9 cellular contexts compared by ENCODE assay signal in genomic region chr13:45280751-45281634, GRCh38. TPM values are rescaled to one million over a fixed set of nuclear protein-coding genes. Genes with fewer than 3 reads are reported as not detected.
DNase-seq lines count a peak whose midpoint lies in the region; ATAC-seq and TF ChIP-seq lines count a peak whose summit lies in the region.
"Had no signal": no experiment of that assay in that cellular context is flagged by ENCODE, and none has a peak within 500 bp of the region (broad histone marks: within the 10 kb centered on the region; RNA-seq: fewer than 3 reads in every experiment).

No MANE protein-coding gene starts in this region.

- no peak overlapping the region for H3K4me3 ChIP-seq in astrocyte of the cerebellum (ENCODE audit: low read depth, low read length)
- H3K4me3 ChIP-seq: SK-N-MC had no signal

- peak; percentile 93 for TF ChIP-seq CTCF in astrocyte of the cerebellum (IDR thresholded peaks at IDR 0.05; ENCODE audit: low read depth, low read length, missing control alignments)

- in situ Hi-C loops in astrocyte of the cerebellum (cut with HindIII; ENCODE audit: low sequenced_read_pairs), result no loop called here

- peak; percentile 72 for DNase-seq in COLO668 (lab: John Stamatoyannopoulos, UW; ENCODE audit: unreplicated experiment)
- DNase-seq in M059J (ENCODE audit: low read depth), result peak; percentile 83
- peak; percentile 12 for DNase-seq in T follicular helper cell (ENCODE audit: low read depth)
- DNase-seq in astrocyte of the cerebellum (ENCODE audit: low read depth), result peak; percentile 72
- peak; percentile 88 for DNase-seq in iPS-NIHi7 (ENCODE audit: extremely low spot score)
- DNase-seq in stimulated activated CD4-positive, alpha-beta T cell treated with anti-CD3 and anti-CD28 coated beads, Interleukin-12 subunit alpha, Interleukin-12 subunit beta, amount 100 ng/mL, for 48 hours (ENCODE audit: low read depth in 2 of 3, low spot score in 1 of 3), result peak; percentile 39 to 48 (median 47)
- no peak for DNase-seq in NOMO-1 treated with DMSO at 0.1 percent for 48 hours (lab: John Stamatoyannopoulos, UW; ENCODE audit: unreplicated experiment)

- peak; percentile 65 for ATAC-seq in GM19395 (IDR thresholded peaks at IDR 0.05; ENCODE audit: unreplicated experiment)

RNA-seq across cellular contexts. Expression of gene TPT1, which starts 60.0 kb away (rescaled TPM):
- total RNA-seq in M059J (2014; rRNA removed; shearing (Covaris generic)), result 1,259 and 1,419 TPM in 2 replicates
